Comparison of ENCODE assay signal across 10 cellular contexts in the genomic region with DNA sequence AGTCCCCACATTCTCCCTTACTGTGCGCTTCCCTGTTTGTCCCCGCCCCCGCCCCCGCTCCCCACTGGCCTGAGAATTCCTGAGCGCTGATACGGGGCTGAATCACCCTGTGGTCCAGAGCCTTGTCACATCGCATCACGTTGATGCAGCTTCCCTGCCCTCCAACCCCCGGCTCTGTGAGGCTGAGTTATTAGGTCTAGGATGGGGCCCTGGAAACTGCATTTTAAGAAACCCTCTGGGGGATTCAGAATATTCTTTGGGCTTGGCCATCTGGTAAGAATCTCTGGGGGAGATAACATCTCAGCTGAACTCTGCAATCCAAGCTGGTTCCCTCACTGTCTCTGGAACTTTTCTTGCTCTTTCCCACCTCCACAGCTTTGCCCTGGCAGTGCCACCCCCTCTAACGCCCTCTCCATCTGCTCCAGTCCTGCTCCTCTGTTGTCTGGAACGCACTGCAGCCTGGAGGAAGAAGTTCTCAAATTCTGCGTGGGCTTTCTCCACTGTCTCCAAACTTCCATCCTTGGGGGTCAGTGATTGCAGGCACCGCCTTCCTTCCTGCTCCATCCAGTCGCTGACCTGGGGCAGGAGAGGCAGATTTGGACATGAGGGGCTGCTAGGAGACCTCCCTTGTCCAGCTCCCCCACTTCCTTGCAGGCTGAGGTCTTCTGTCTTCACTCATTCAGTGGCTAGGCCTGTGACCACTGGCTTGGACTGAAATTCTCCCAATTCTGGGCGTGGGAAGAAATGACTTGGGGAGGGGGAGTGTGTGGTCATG. TPM values are rescaled to one million over a fixed set of nuclear protein-coding genes. Genes with fewer than 3 reads are reported as not detected.
DNase-seq lines count a peak whose midpoint lies in the region; ATAC-seq, FAIRE-seq and TF ChIP-seq lines count a peak whose summit lies in the region.
"Had no signal": no experiment of that assay in that cellular context is flagged by ENCODE, and none has a peak within 500 bp of the region (broad histone marks: within the 10 kb centered on the region; RNA-seq: fewer than 3 reads in every experiment).

No MANE protein-coding gene starts in this region.

- BruUV-seq in HepG2 (replicated peaks; lab: Mats Ljungman, UMichigan): no TSS peak
- BruUV-seq in mammary epithelial cell (replicated peaks; lab: Mats Ljungman, UMichigan): TSS peak; percentile 54

- H2AFZ ChIP-seq in HepG2 (ENCODE audit: low read length): no peak overlapping the region
- peak overlapping the region; percentile 59 for H2AFZ ChIP-seq in mammary epithelial cell (ENCODE audit: low read depth, low read length)

- peak; percentile 49 for DNase-seq in HepG2 (ENCODE audit: low spot score)
- DNase-seq in right lobe of liver: no peak
- peak; percentile 90 for DNase-seq in mammary epithelial cell
- DNase-seq in kidney epithelial cell (ENCODE audit: low read depth): peak; percentile 71
- DNase-seq in NCI-H146 treated with DMSO at 0.1 percent for 48 hours (lab: John Stamatoyannopoulos, UW; ENCODE audit: unreplicated experiment): no peak
- no peak for DNase-seq in HUDEP-2 (lab: John Stamatoyannopoulos, UW; ENCODE audit: unreplicated experiment in 76 of 76)
- DNase-seq: activated naive CD4-positive, alpha-beta T cell had no signal

- H3K9ac ChIP-seq in HepG2 (ENCODE audit: insufficient read depth, low read depth, low read length) (no peak overlapping the region), mammary epithelial cell (ENCODE audit: insufficient read depth, low read length) (peak overlapping the region; percentile 24)

- intact Hi-C loops in HepG2 (cut with micrococcal nuclease; ENCODE audit: unreplicated experiment) (no loop called here), right lobe of liver (cut with DNase I) (loop anchor here in 1 of 2 donors (5.0 kb wide), 1 partner anchor 41 kb away; no protein-coding TSS in a partner anchor), mammary epithelial cell (cut with micrococcal nuclease) (loop anchor here (1.0 kb wide), 2 partner anchors 17 to 50 kb away; no protein-coding TSS in a partner anchor)

- H3K36me3 ChIP-seq in HepG2 (replicated peaks in 1 of 2; ENCODE audit: control insufficient read depth in 1 of 2, insufficient read depth in 2 of 2, low read length in 2 of 2) (no peaks in the 10 kb centered on the region), right lobe of liver (no peaks in the 10 kb centered on the region), mammary epithelial cell (ENCODE audit: insufficient read depth, low read length) (no peaks in the 10 kb centered on the region), kidney epithelial cell (ENCODE audit: control insufficient read depth, insufficient read depth, low read length) (no peaks in the 10 kb centered on the region)

- in situ Hi-C loops in HepG2 (cut with HindIII; ENCODE audit: extremely low pct_ligation_motif_present, low pct_unique_long_range_greater_than_20kb): loop anchor here (25.0 kb wide), 1 partner anchor 656 kb away; no protein-coding TSS in a partner anchor
- in situ Hi-C loops in mammary epithelial cell (cut with MboI; ENCODE audit: low sequenced_read_pairs in 2 of 2): loop anchor here (10.0 to 25.0 kb wide), 2 partner anchors 143 to 656 kb away; no protein-coding TSS in a partner anchor

- peaks cover 7 to 32% of the 10 kb centered on the region in 2 experiments; a peak in 4 of 5 replicates for H3K27me3 ChIP-seq in HepG2 (ENCODE audit: control insufficient read depth in 1 of 2, insufficient read depth in 2 of 2, low read length in 2 of 2)
- H3K27me3 ChIP-seq in right lobe of liver: no peaks in the 10 kb centered on the region
- no peaks in the 10 kb centered on the region for H3K27me3 ChIP-seq in mammary epithelial cell (ENCODE audit: insufficient read depth, low read length)
- H3K27me3 ChIP-seq in kidney epithelial cell (ENCODE audit: control insufficient read depth, insufficient read depth, low read length): no peaks in the 10 kb centered on the region

- H3K4me2 ChIP-seq in HepG2 (ENCODE audit: low read depth, low read length): no peak overlapping the region
- peak overlapping the region; percentile 73 for H3K4me2 ChIP-seq in mammary epithelial cell (ENCODE audit: insufficient read depth, low read depth, low read length)

- no peak for TF ChIP-seq POLR2A in HepG2 (IDR thresholded peaks at IDR 0.05; ENCODE audit: insufficient read depth in 1 of 2, low read depth in 2 of 2, low read length in 2 of 2)
- no peak for TF ChIP-seq POLR2A in right lobe of liver (IDR thresholded peaks at IDR 0.05)

- POLR2A ChIA-PET in HepG2 (lab: Yijun Ruan, JAX): no interaction called here

- TF ChIP-seq CTCF in HepG2 (CRISPR knock-in tag; IDR thresholded peaks at IDR 0.05) (no peak), right lobe of liver (IDR thresholded peaks at IDR 0.05) (no peak), mammary epithelial cell (conservative IDR thresholded peaks at IDR 0.05 in 1 of 2, IDR thresholded peaks at IDR 0.05 in 1 of 2; ENCODE audit: extremely low read depth in 1 of 2, insufficient read depth in 1 of 2, low read depth in 1 of 2, low read length in 2 of 2) (no peak), kidney epithelial cell (IDR thresholded peaks at IDR 0.05; ENCODE audit: insufficient read depth, low read length, poor library complexity, severe bottlenecking) (no peak)

- H3K79me2 ChIP-seq in HepG2 (ENCODE audit: insufficient read depth, low read length) (no peaks in the 10 kb centered on the region), mammary epithelial cell (ENCODE audit: insufficient read depth, low read length) (no peaks in the 10 kb centered on the region)

- H3K27ac ChIP-seq in HepG2 (ENCODE audit: extremely low read length, insufficient read depth, low read length) (no peak overlapping the region), right lobe of liver (no peak overlapping the region), mammary epithelial cell (ENCODE audit: insufficient read depth, low read depth, low read length) (peak overlapping the region; percentile 79)

- FAIRE-seq in HepG2 (lab: Jason Lieb, UNC): no peak

- WGBS in HepG2 (ENCODE audit: low lambda C conversion rate): 16% methylated on average over 15 of the region's 15 CpGs
- WGBS in right lobe of liver (ENCODE audit: insufficient coverage, low coverage, low lambda C conversion rate, missing lambda C conversion rate): 68% methylated on average over 10 of the region's 15 CpGs
- 35% methylated on average over 6 of the region's 15 CpGs for WGBS in mammary epithelial cell (ENCODE audit: low coverage, missing lambda C conversion rate)

- H3K4me1 ChIP-seq in HepG2 (ENCODE audit: insufficient read depth, low read length) (peaks cover 18% of the 10 kb centered on the region; the same call in 1 of the 2 replicates), right lobe of liver (peaks cover 0 to 5% (median 0%) of the 10 kb centered on the region in 4 donors), mammary epithelial cell (ENCODE audit: insufficient read depth, low read length) (peaks cover 34% of the 10 kb centered on the region)

- H4K20me1 ChIP-seq in HepG2 (ENCODE audit: insufficient read depth, low read length) (peaks cover 4% of the 10 kb centered on the region; the same call in 1 of the 2 replicates), mammary epithelial cell (ENCODE audit: insufficient read depth, low read length) (no peaks in the 10 kb centered on the region)

- H3K4me3 ChIP-seq in HepG2 (replicated peaks in 1 of 3; ENCODE audit: insufficient read depth in 1 of 3, low read depth in 2 of 3, low read length in 3 of 3): no peak overlapping the region
- H3K4me3 ChIP-seq in right lobe of liver: no peak overlapping the region
- no peak overlapping the region for H3K4me3 ChIP-seq in mammary epithelial cell (replicated peaks in 1 of 3; ENCODE audit: insufficient read depth in 1 of 3, low read depth in 2 of 3, low read length in 3 of 3)
- no peak overlapping the region for H3K4me3 ChIP-seq in kidney epithelial cell (ENCODE audit: low read depth, low read length)

- dilution Hi-C loops in mammary epithelial cell (cut with HindIII; ENCODE audit: low sequenced_read_pairs): no loop called here

- H3K9me3 ChIP-seq in HepG2 (ENCODE audit: low read length): no peaks in the 10 kb centered on the region
- H3K9me3 ChIP-seq in right lobe of liver: no peaks in the 10 kb centered on the region
- H3K9me3 ChIP-seq in mammary epithelial cell (replicated peaks; ENCODE audit: insufficient read depth, low read length): no peaks in the 10 kb centered on the region

- peak; percentile 3; the same call in 1 of the 3 replicates for ATAC-seq in HepG2
- ATAC-seq in right lobe of liver: no peak
- no peak for ATAC-seq in GM21381 (IDR thresholded peaks at IDR 0.05; ENCODE audit: unreplicated experiment)
- ATAC-seq in HG03571 (IDR thresholded peaks at IDR 0.05; ENCODE audit: unreplicated experiment): no peak

- CTCF ChIA-PET in HepG2 (lab: Yijun Ruan, JAX; ENCODE audit: low intra/inter-chr PET ratio, low total read pairs): no interaction called here
- CTCF ChIA-PET in mammary epithelial cell (lab: Charles Lee; ENCODE audit: low non-redundant PET): interaction anchor here (0.5 to 0.8 kb wide), 4 partner anchors 104 to 994 kb away, joined by 4 to 14 read pairs (median 5); no protein-coding TSS in a partner anchor

- TF ChIP-seq EP300 in HepG2 (IDR thresholded peaks at IDR 0.05; ENCODE audit: low read depth in 2 of 2, low read length in 2 of 2) (no peak), HepG2 (CRISPR knock-in tag; IDR thresholded peaks at IDR 0.05; ENCODE audit: borderline replicate concordance) (no peak)

- no peak for TF ChIP-seq RAD21 in HepG2 (CRISPR knock-in tag; IDR thresholded peaks at IDR 0.05)

RNA-seq across cellular contexts. Expression of gene KIAA1755, which starts 42.6 kb away (rescaled TPM):
- 0.04 and 0.07 TPM in 2 replicates for total RNA-seq in HepG2 (2016; rRNA removed; fragmentation: Illumina TruSeq; extraction: Trizol)
- total RNA-seq in HepG2 (2016; cell fraction: cytosol; rRNA removed; fragmentation: Illumina TruSeq; extraction: Trizol; ENCODE audit: low read depth): not detected in 2 replicates
- total RNA-seq in HepG2 (2016; cell fraction: insoluble cytoplasmic fraction; rRNA removed; fragmentation: Illumina TruSeq; extraction: Trizol): not detected in 2 replicates
- not detected in 2 replicates for total RNA-seq in HepG2 (2016; cell fraction: membrane; rRNA removed; fragmentation: Illumina TruSeq; extraction: Trizol)
- not detected in 2 replicates for total RNA-seq in HepG2 (2016; cell fraction: nucleus; rRNA removed; fragmentation: Illumina TruSeq; extraction: Trizol)
- polyA plus RNA-seq in HepG2 (2011; rRNA removed): not detected in 2 replicates
- not detected in 2 replicates for polyA plus RNA-seq in HepG2 (2011; cell fraction: cytosol; rRNA removed)
- polyA plus RNA-seq in HepG2 (2011; cell fraction: nucleus; rRNA removed): not detected in 2 replicates
- polyA plus RNA-seq in HepG2 (2012): not detected in 2 replicates
- not detected in 2 replicates for polyA plus RNA-seq in HepG2 (2016; cell fraction: cytosol; fragmentation: Illumina TruSeq; extraction: Trizol; ENCODE audit: low read depth)
- not detected in 2 replicates for polyA plus RNA-seq in HepG2 (2016; cell fraction: insoluble cytoplasmic fraction; fragmentation: Illumina TruSeq; extraction: Trizol; ENCODE audit: low read depth)
- not detected in 2 replicates for polyA plus RNA-seq in HepG2 (2016; cell fraction: membrane; fragmentation: Illumina TruSeq; extraction: Trizol; ENCODE audit: low read depth)
- polyA plus RNA-seq in HepG2 (2016; cell fraction: nucleus; fragmentation: Illumina TruSeq; extraction: Trizol; ENCODE audit: insufficient read depth, low read depth): not detected in 2 replicates
- 0.02 TPM in 1 of 2 replicates, not detected in the other for polyA minus RNA-seq in HepG2 (2011; rRNA and poly(A)+ RNA removed; ENCODE audit: low replicate concordance)
- not detected in 2 replicates for polyA minus RNA-seq in HepG2 (2011; cell fraction: cytosol; rRNA and poly(A)+ RNA removed)
- not detected in 2 replicates for polyA minus RNA-seq in HepG2 (2011; cell fraction: nucleus; rRNA and poly(A)+ RNA removed)
- 1 to 10 TPM in 4 of 6 experiments, under 1 TPM in 2; 0.06 to 2.7 (median 1.5) TPM for total RNA-seq in right lobe of liver
- under 1 TPM; 0.40 to 0.83 TPM for total RNA-seq in mammary epithelial cell
- polyA plus RNA-seq in mammary epithelial cell: 0.41 TPM
- polyA minus RNA-seq in mammary epithelial cell: 2.3 TPM
- total RNA-seq in kidney epithelial cell: 1.4 and 2.1 TPM in 2 replicates
- total RNA-seq: T-helper 1 cell treated with Interleukin-12 subunit alpha and Interleukin-12 subunit beta and Interleukin-4 antibody, amounts not matched to agents 30 ng/mL and 1 ng/mL, for 36 hours had no signal

RNA-seq across cellular contexts. Expression of gene TGM2, which starts 52.9 kb away (rescaled TPM):
- 4.2 and 4.5 TPM in 2 replicates for total RNA-seq in HepG2 (2016; rRNA removed; fragmentation: Illumina TruSeq; extraction: Trizol)
- total RNA-seq in HepG2 (2016; cell fraction: cytosol; rRNA removed; fragmentation: Illumina TruSeq; extraction: Trizol; ENCODE audit: low read depth): 0.61 and 0.88 TPM in 2 replicates
- 3.3 and 4.3 TPM in 2 replicates for total RNA-seq in HepG2 (2016; cell fraction: insoluble cytoplasmic fraction; rRNA removed; fragmentation: Illumina TruSeq; extraction: Trizol)
- 2.1 and 2.3 TPM in 2 replicates for total RNA-seq in HepG2 (2016; cell fraction: membrane; rRNA removed; fragmentation: Illumina TruSeq; extraction: Trizol)
- total RNA-seq in HepG2 (2016; cell fraction: nucleus; rRNA removed; fragmentation: Illumina TruSeq; extraction: Trizol): 4.3 and 4.5 TPM in 2 replicates
- 46.4 and 52.3 TPM in 2 replicates for polyA plus RNA-seq in HepG2 (2011; rRNA removed)
- 39.7 and 45.8 TPM in 2 replicates for polyA plus RNA-seq in HepG2 (2011; cell fraction: cytosol; rRNA removed)
- 48.4 and 54.8 TPM in 2 replicates for polyA plus RNA-seq in HepG2 (2011; cell fraction: nucleus; rRNA removed)
- polyA plus RNA-seq in HepG2 (2012): 14.4 and 32.4 TPM in 2 replicates
- polyA plus RNA-seq in HepG2 (2016; cell fraction: cytosol; fragmentation: Illumina TruSeq; extraction: Trizol; ENCODE audit: low read depth): 1.5 and 1.8 TPM in 2 replicates
- 5.3 and 7.5 TPM in 2 replicates for polyA plus RNA-seq in HepG2 (2016; cell fraction: insoluble cytoplasmic fraction; fragmentation: Illumina TruSeq; extraction: Trizol; ENCODE audit: low read depth)
- polyA plus RNA-seq in HepG2 (2016; cell fraction: membrane; fragmentation: Illumina TruSeq; extraction: Trizol; ENCODE audit: low read depth): 2.5 TPM in 2 replicates
- polyA plus RNA-seq in HepG2 (2016; cell fraction: nucleus; fragmentation: Illumina TruSeq; extraction: Trizol; ENCODE audit: insufficient read depth, low read depth): 7.7 and 9.8 TPM in 2 replicates
- 39.1 and 112 TPM in 2 replicates for polyA minus RNA-seq in HepG2 (2011; rRNA and poly(A)+ RNA removed; ENCODE audit: low replicate concordance)
- 43.5 and 48.8 TPM in 2 replicates for polyA minus RNA-seq in HepG2 (2011; cell fraction: cytosol; rRNA and poly(A)+ RNA removed)
- 26.7 and 32.2 TPM in 2 replicates for polyA minus RNA-seq in HepG2 (2011; cell fraction: nucleus; rRNA and poly(A)+ RNA removed)
- 100 to 1,000 TPM; 135 to 940 (median 474) TPM for total RNA-seq in right lobe of liver
- total RNA-seq in mammary epithelial cell: 100 to 1,000 TPM in 1 of 2 donors, 10 to 100 TPM in 1; 53.4 to 252 TPM
- 98.1 TPM for polyA plus RNA-seq in mammary epithelial cell
- 98.9 TPM for polyA minus RNA-seq in mammary epithelial cell
- 115 and 135 TPM in 2 replicates for total RNA-seq in kidney epithelial cell

Comparison
In these comparisons a context has a peak if more than half of its experiments do, and no peak if none do; other contexts are left out.
1. DNase-seq: peak in HepG2 (single experiment), mammary epithelial cell (single experiment) and kidney epithelial cell (single experiment); none in right lobe of liver (0 of 3), NCI-H146 treated with DMSO at 0.1 percent for 48 hours (single experiment) and HUDEP-2 (0 of 76).
2. RNA of gene TGM2, which starts 52.9 kb away (total RNA-seq): 135 to 940 TPM in right lobe of liver, 53.4 to 252 TPM in mammary epithelial cell and 115 to 135 TPM in kidney epithelial cell; 0.61 to 4.5 TPM in HepG2; every median in the first group is over 4 times any median in the second.